Comparison of ENCODE assay signal across 21 cellular contexts in genomic region chr15:62841269-62841628, GRCh38.
DNase-seq lines count a peak whose midpoint lies in the region; ATAC-seq and TF ChIP-seq lines count a peak whose summit lies in the region.
"Had no signal": no experiment of that assay in that cellular context is flagged by ENCODE, and none has a peak within 500 bp of the region (broad histone marks: within the 10 kb centered on the region; RNA-seq: fewer than 3 reads in every experiment).

No MANE protein-coding gene starts in this region.

- H3K27me3 ChIP-seq in A673 (replicated peaks; ENCODE audit: insufficient read depth, low read depth, low read length, poor library complexity): no peaks in the 10 kb centered on the region
- H3K27me3 ChIP-seq: neutrophil, SJCRH30 had no signal

- DNase-seq in A673 (ENCODE audit: low spot score) (peak; percentile 12), GM04504 (ENCODE audit: low read depth) (peak; percentile 20), astrocyte of the hippocampus (ENCODE audit: low read depth, low spot score) (peak; percentile 52), iPS-NIHi11 (ENCODE audit: low spot score) (no peak), NCI-H1417 (lab: John Stamatoyannopoulos, UW) (no peak)
- no peak for DNase-seq in activated CD4-positive, alpha-beta T cell treated with anti-CD3 and anti-CD28 coated beads, Interleukin-2, amount 50 U/mL, for 4 hours
- DNase-seq: activated CD8-positive, alpha-beta T cell treated with anti-CD3 and anti-CD28 coated beads for 36 hours; activated naive CD4-positive, alpha-beta T cell treated with anti-CD3 and anti-CD28 coated beads for 36 hours; activated T-cell treated with anti-CD3 and anti-CD28 coated beads, Interleukin-2, amount 50 U/mL, for 24 hours; aorta; CD8-positive, alpha-beta memory T cell; DMS79; NCI-H1436; NCI-H748 treated with DMSO at 0.1 percent for 48 hours; SJCRH30 had no signal

- H3K9me3 ChIP-seq in A673 (ENCODE audit: low read depth, low read length, poor library complexity, severe bottlenecking): no peaks in the 10 kb centered on the region
- H3K9me3 ChIP-seq in mesodermal cell (ENCODE audit: control insufficient read depth, low read length): no peaks in the 10 kb centered on the region
- H3K9me3 ChIP-seq: neutrophil, SJCRH30, thoracic aorta had no signal

- H3K4me1 ChIP-seq in A673 (ENCODE audit: insufficient read depth, low read length, poor library complexity, severe bottlenecking): no peaks in the 10 kb centered on the region
- H3K4me1 ChIP-seq in mesodermal cell (ENCODE audit: control insufficient read depth, insufficient read depth, low read length, poor library complexity, severe bottlenecking): peaks cover 35% of the 10 kb centered on the region

- H3K4me3 ChIP-seq in A673 (ENCODE audit: low read depth, low read length, poor library complexity, severe bottlenecking): no peak overlapping the region
- H3K4me3 ChIP-seq in mesodermal cell (ENCODE audit: extremely low read depth, insufficient read depth, low read length, poor library complexity, severe bottlenecking): no peak overlapping the region
- H3K4me3 ChIP-seq: SJCRH30, thoracic aorta had no signal

- BruUV-seq in A673 (replicated peaks; lab: Mats Ljungman, UMichigan): no TSS peak

- H3K27ac ChIP-seq in A673 (ENCODE audit: low read depth, low read length, poor library complexity, severe bottlenecking): no peak overlapping the region
- H3K27ac ChIP-seq in mesodermal cell (ENCODE audit: low read depth, low read length, severe bottlenecking): peak overlapping the region; percentile 73
- H3K27ac ChIP-seq: neutrophil, SJCRH30, thoracic aorta had no signal

- CTCF ChIA-PET in A673 (lab: Charles Lee): no interaction called here

- ATAC-seq in GM19035 (IDR thresholded peaks at IDR 0.05; ENCODE audit: unreplicated experiment): no peak
- ATAC-seq: activated CD8-positive, alpha-beta T cell treated with anti-CD3 and anti-CD28 coated beads for 36 hours; stimulated activated effector memory CD8-positive, alpha-beta T cell treated with anti-CD3 and anti-CD28 coated beads, Interleukin-12 subunit alpha, Interleukin-12 subunit beta, amount 100 ng/mL, for 72 hours; WTC11 had no signal

- 74% methylated on average over 8 to 9 of the region's 10 CpGs for WGBS in mesodermal cell (ENCODE audit: insufficient coverage in 2 of 2), 2 experiments

- no peaks in the 10 kb centered on the region for H3K36me3 ChIP-seq in A673 (ENCODE audit: insufficient read depth, low read length, poor library complexity, severe bottlenecking)
- H3K36me3 ChIP-seq in mesodermal cell (ENCODE audit: control insufficient read depth, insufficient read depth, low read length): peaks cover 20% of the 10 kb centered on the region
- H3K36me3 ChIP-seq: SJCRH30 had no signal

- TF ChIP-seq CTCF in A673 (conservative IDR thresholded peaks at IDR 0.05; ENCODE audit: low read depth, low read length): no peak

- intact Hi-C loops in A673 (cut with micrococcal nuclease; ENCODE audit: unreplicated experiment): no loop called here

- POLR2A ChIA-PET in A673 (lab: Charles Lee; ENCODE audit: low non-redundant PET): interaction anchor here (0.6 kb wide), 2 partner anchors 23 to 77 kb away, joined by 3 to 18 read pairs; no protein-coding TSS in a partner anchor

Comparison
In these comparisons a context has a peak if more than half of its experiments do, and no peak if none do; other contexts are left out.
1. DNase-seq: peak in A673 (single experiment), GM04504 (single experiment) and astrocyte of the hippocampus (single experiment); none in activated CD4-positive, alpha-beta T cell treated with anti-CD3 and anti-CD28 coated beads, Interleukin-2, amount 50 U/mL, for 4 hours (0 of 2), iPS-NIHi11 (single experiment) and NCI-H1417 (0 of 3).